8 cellular contexts compared by ENCODE assay signal in the genomic region with DNA sequence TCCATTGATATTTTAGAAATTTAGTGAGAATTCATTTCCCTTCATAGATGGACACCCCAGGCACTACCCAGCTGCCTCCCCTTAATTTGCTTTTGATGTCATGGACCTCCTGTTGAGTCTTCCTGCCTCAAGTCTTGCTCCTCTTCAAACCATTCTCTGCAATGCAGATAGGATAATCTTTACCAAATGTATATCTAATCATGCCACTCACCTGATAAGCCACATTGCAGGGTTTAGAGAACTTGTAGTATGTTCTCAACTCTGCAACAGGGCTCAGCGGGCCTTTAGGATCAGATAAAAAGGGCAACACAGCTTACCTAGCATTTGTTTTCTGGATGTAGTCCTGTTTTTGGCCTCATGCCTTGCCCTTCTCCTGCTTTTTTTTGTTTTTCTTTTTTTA.
"Had no signal": no experiment of that assay in that cellular context is flagged by ENCODE, and none has a peak within 500 bp of the region (broad histone marks: within the 10 kb centered on the region; RNA-seq: fewer than 3 reads in every experiment).

No MANE protein-coding gene starts in this region.

- DNase-seq: GOT3, H7, H9, HCEC 1CT, HFFc6 had no signal

- H3K4me3 ChIP-seq: GM23338, HAP-1 had no signal

- H3K4me2 ChIP-seq: GM23338 had no signal

- ATAC-seq: GM23338, HCT116 had no signal

- H3K4me1 ChIP-seq: HAP-1 had no signal

- H2AFZ ChIP-seq: GM23338 had no signal

- H3K9me3 ChIP-seq: HAP-1 had no signal

- H3K36me3 ChIP-seq: HAP-1 had no signal
